In the genomic region with DNA sequence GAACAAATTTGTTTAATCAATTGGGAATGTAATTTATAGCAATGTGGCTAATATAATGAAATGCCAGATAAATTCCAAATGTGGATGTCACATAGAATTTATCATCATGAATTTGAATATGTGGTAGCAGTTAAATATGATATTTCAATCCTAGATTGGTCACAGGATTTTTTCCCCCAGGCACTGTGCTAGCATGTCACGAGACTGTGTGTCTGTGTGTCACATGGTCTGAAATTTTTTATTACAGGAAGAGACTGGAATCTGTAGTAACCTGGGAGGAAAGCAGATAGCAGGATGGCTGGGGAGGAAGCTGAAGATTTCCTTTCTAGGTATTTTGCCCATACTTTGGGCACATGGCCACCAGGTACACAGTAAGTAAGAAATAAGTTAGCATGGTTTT, we compare ENCODE assay signal across 17 cellular contexts. TPM values are rescaled to one million over a fixed set of nuclear protein-coding genes. Genes with fewer than 3 reads are reported as not detected.
DNase-seq lines count a peak whose midpoint lies in the region; ATAC-seq and TF ChIP-seq lines count a peak whose summit lies in the region.
"Had no signal": no experiment of that assay in that cellular context is flagged by ENCODE, and none has a peak within 500 bp of the region (broad histone marks: within the 10 kb centered on the region; RNA-seq: fewer than 3 reads in every experiment).

No MANE protein-coding gene starts in this region.

- TF ChIP-seq CTCF in Loucy (conservative IDR thresholded peaks at IDR 0.05; ENCODE audit: low read length) (no peak), VCaP (conservative IDR thresholded peaks at IDR 0.05) (no peak), lower lobe of right lung (IDR thresholded peaks at IDR 0.05) (no peak)

- no peaks in the 10 kb centered on the region for H4K20me1 ChIP-seq in Loucy (ENCODE audit: insufficient read depth, low read length, poor library complexity, severe bottlenecking)
- H4K20me1 ChIP-seq: BLaER1 treated with 17β-estradiol and CSF1 and Interleukin-3, amounts not matched to agents 10 nM and 100 nM had no signal

- no peak overlapping the region for H2AFZ ChIP-seq in Loucy (ENCODE audit: low read length)

- no peaks in the 10 kb centered on the region for H3F3A ChIP-seq in Loucy (ENCODE audit: low read depth)

- no peaks in the 10 kb centered on the region for H3K79me2 ChIP-seq in Loucy (ENCODE audit: insufficient read depth, low read length)

- DNase-seq in COLO829 (ENCODE audit: low spot score) (peak; percentile 5), kidney tubule cell (ENCODE audit: low spot score) (peak; percentile 14), NCI-H446 (lab: John Stamatoyannopoulos, UW) (no peak), NCI-H524 (lab: John Stamatoyannopoulos, UW) (no peak), lower lobe of right lung (no peak)
- DNase-seq: 8988T; Caco-2; CD8-positive, alpha-beta T cell; GDM1; H9 had no signal

- H3K27ac ChIP-seq in VCaP = peak overlapping the region; percentile 38; the same call in 1 of the 2 replicates
- no peak overlapping the region for H3K27ac ChIP-seq in lower lobe of right lung
- H3K27ac ChIP-seq: BLaER1 treated with 17β-estradiol and CSF1 and Interleukin-3, amounts not matched to agents 10 nM and 100 nM; HL-60 had no signal

- H3K9me3 ChIP-seq in Loucy (ENCODE audit: insufficient read depth, low read depth, low read length) = no peaks in the 10 kb centered on the region
- H3K9me3 ChIP-seq in lower lobe of right lung = no peaks in the 10 kb centered on the region
- H3K9me3 ChIP-seq: BLaER1 treated with 17β-estradiol and CSF1 and Interleukin-3, amounts not matched to agents 10 nM and 100 nM; Caco-2 had no signal

- no peak overlapping the region for H3K9ac ChIP-seq in Loucy (ENCODE audit: low read depth, low read length, poor library complexity, severe bottlenecking)
- H3K9ac ChIP-seq: BLaER1 treated with 17β-estradiol and CSF1 and Interleukin-3, amounts not matched to agents 10 nM and 100 nM had no signal

- H3K4me2 ChIP-seq in Loucy (ENCODE audit: low read depth, low read length, poor library complexity, severe bottlenecking) = peak overlapping the region; percentile 59
- H3K4me2 ChIP-seq: BLaER1 treated with 17β-estradiol and CSF1 and Interleukin-3, amounts not matched to agents 10 nM and 100 nM had no signal

- H3K4me1 ChIP-seq in Loucy (ENCODE audit: insufficient read depth, low read length, poor library complexity, severe bottlenecking) (peaks cover 27% of the 10 kb centered on the region), lower lobe of right lung (no peaks in the 10 kb centered on the region)
- H3K4me1 ChIP-seq: Caco-2 had no signal

- ATAC-seq in HG03460 (IDR thresholded peaks at IDR 0.05; ENCODE audit: unreplicated experiment) (no peak), lower lobe of right lung (no peak)
- ATAC-seq: CD8-positive, alpha-beta T cell had no signal

- intact Hi-C loops in lower lobe of right lung (cut with DNase I) = no loop called here

- H3K9me2 ChIP-seq in Loucy (replicated peaks; ENCODE audit: low read depth, low read length) = no peaks in the 10 kb centered on the region

- H3K36me3 ChIP-seq in Loucy (ENCODE audit: insufficient read depth, low read length) = no peaks in the 10 kb centered on the region
- no peaks in the 10 kb centered on the region for H3K36me3 ChIP-seq in lower lobe of right lung

- no peaks in the 10 kb centered on the region for H3K27me3 ChIP-seq in Loucy (ENCODE audit: insufficient read depth, low read length, poor library complexity, severe bottlenecking)
- no peaks in the 10 kb centered on the region for H3K27me3 ChIP-seq in lower lobe of right lung (ENCODE audit: low read depth)
- H3K27me3 ChIP-seq: BLaER1 treated with 17β-estradiol and CSF1 and Interleukin-3, amounts not matched to agents 10 nM and 100 nM had no signal

- H3K4me3 ChIP-seq in Loucy (ENCODE audit: low read length, poor library complexity, severe bottlenecking) = no peak overlapping the region
- no peak overlapping the region for H3K4me3 ChIP-seq in lower lobe of right lung
- H3K4me3 ChIP-seq: BLaER1 treated with 17β-estradiol and CSF1 and Interleukin-3, amounts not matched to agents 10 nM and 100 nM had no signal

RNA-seq across cellular contexts. Expression of gene MSH3, which starts 35.4 kb away (rescaled TPM):
- total RNA-seq in lower lobe of right lung = 17.0 TPM

RNA-seq across cellular contexts. Expression of gene DHFR, which starts 35.7 kb away (rescaled TPM):
- total RNA-seq in lower lobe of right lung = 10.5 TPM

RNA-seq across cellular contexts. Expression of gene ANKRD34B, which starts 49.0 kb away (rescaled TPM):
- total RNA-seq in lower lobe of right lung = 0.30 TPM
- total RNA-seq: B cell; CD8-positive, alpha-beta T cell; HT1080 had no signal

Comparison
In these comparisons a context has a peak if more than half of its experiments do, and no peak if none do; other contexts are left out.
1. DNase-seq: peak in COLO829 (single experiment) and kidney tubule cell (single experiment); none in NCI-H446 (0 of 2), NCI-H524 (0 of 2) and lower lobe of right lung (single experiment).